ENCODE assay signal across 23 cellular contexts in the genomic region with DNA sequence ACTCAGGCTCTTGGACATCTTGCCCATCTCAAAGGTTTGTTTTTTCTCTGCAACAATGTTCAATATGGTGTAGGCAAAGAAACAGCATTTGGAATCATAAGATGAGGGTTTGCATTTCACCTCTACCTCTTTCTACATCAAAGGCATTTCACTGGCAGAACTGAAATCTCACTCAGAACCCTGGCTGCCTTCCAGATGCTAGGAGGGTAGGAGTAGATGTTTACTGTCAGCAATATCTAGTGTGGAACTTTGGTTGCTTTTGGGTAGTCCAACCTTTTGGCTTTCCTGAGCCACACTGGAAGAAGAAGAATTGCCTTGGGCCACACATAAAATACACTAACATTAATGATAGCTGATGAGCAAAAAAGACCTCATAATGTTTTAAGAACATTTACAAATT.
"Had no signal": no experiment of that assay in that cellular context is flagged by ENCODE, and none has a peak within 500 bp of the region (broad histone marks: within the 10 kb centered on the region; RNA-seq: fewer than 3 reads in every experiment).

No MANE protein-coding gene starts in this region.

- H3K79me2 ChIP-seq: hepatocyte had no signal

- H3K27me3 ChIP-seq: breast epithelium, esophagus squamous epithelium, hepatocyte, stomach had no signal

- FAIRE-seq: astrocyte, endothelial cell of umbilical vein, small intestine had no signal

- H3K4me3 Mint-ChIP-seq: activated CD4-positive, alpha-beta T cell treated with anti-CD3 and anti-CD28 coated beads, Interleukin-2, amount 10 ng/mL, durations not matched to agents 7 days and 5 days; activated CD8-positive, alpha-beta T cell treated with anti-CD3 and anti-CD28 coated beads, Interleukin-2, amount 10 ng/mL, durations not matched to agents 7 days and 5 days; activated T-cell treated with anti-CD3 and anti-CD28 coated beads, Interleukin-2, amount 50 U/mL, for 24 hours; mesothelial cell of epicardium; nephron progenitor cell had no signal

- H2AFZ ChIP-seq: hepatocyte had no signal

- H3K4me1 ChIP-seq: breast epithelium had no signal

- H3K36me3 ChIP-seq: breast epithelium, esophagus squamous epithelium, stomach had no signal

- H3K27ac Mint-ChIP-seq: activated CD4-positive, alpha-beta T cell treated with anti-CD3 and anti-CD28 coated beads, Interleukin-2, amount 10 ng/mL, durations not matched to agents 7 days and 5 days; activated CD8-positive, alpha-beta T cell treated with anti-CD3 and anti-CD28 coated beads, Interleukin-2, amount 10 ng/mL, durations not matched to agents 7 days and 5 days; activated T-cell treated with anti-CD3 and anti-CD28 coated beads, Interleukin-2, amount 50 U/mL, for 24 hours; activated T-helper 2 cell treated with anti-CD3 and anti-CD28 coated beads, Interferon-gamma antibody, Interleukin-2, Interleukin-4, amounts not matched to agents 10 μg/mL and 5 μg/mL and 100 μg/mL, durations not matched to agents 14 hours and 24 hours and 36 hours; progenitor cell of endocrine pancreas had no signal

- H3K36me3 Mint-ChIP-seq: mesothelial cell of epicardium had no signal

- H3K27me3 Mint-ChIP-seq: activated T-cell treated with anti-CD3 and anti-CD28 coated beads, Interleukin-2, amount 50 U/mL, for 24 hours had no signal

- ATAC-seq: activated CD4-positive, CD25-positive, alpha-beta regulatory T cell treated with anti-CD3 and anti-CD28 coated beads, Interleukin-2, amount 50 U/mL, for 24 hours; activated CD8-positive, alpha-beta T cell treated with anti-CD3 and anti-CD28 coated beads, Interleukin-2, amount 10 ng/mL, durations not matched to agents 7 days and 5 days had no signal

- H3K9me3 Mint-ChIP-seq: activated T-cell treated with anti-CD3 and anti-CD28 coated beads, Interleukin-2, amount 50 U/mL, for 24 hours; mesothelial cell of epicardium had no signal

- H3K4me2 ChIP-seq: hepatocyte had no signal

- H3K9me3 ChIP-seq: breast epithelium, esophagus squamous epithelium, stomach had no signal

- H3K4me1 Mint-ChIP-seq: activated CD4-positive, alpha-beta T cell treated with anti-CD3 and anti-CD28 coated beads, Interleukin-2, amount 10 ng/mL, durations not matched to agents 7 days and 5 days had no signal

- H3K4me3 ChIP-seq: breast epithelium, esophagus squamous epithelium, hepatocyte, lung, stomach had no signal

- DNase-seq: activated CD4-positive, alpha-beta T cell treated with anti-CD3 and anti-CD28 coated beads, Interleukin-2, amount 10 ng/mL, durations not matched to agents 7 days and 5 days; activated CD8-positive, alpha-beta T cell treated with anti-CD3 and anti-CD28 coated beads, Interleukin-2, amount 10 ng/mL, durations not matched to agents 7 days and 5 days; activated naive CD4-positive, alpha-beta T cell treated with anti-CD3 and anti-CD28 coated beads, Interleukin-2, amount 50 U/mL, for 16 hours; activated T-cell treated with anti-CD3 and anti-CD28 coated beads, Interleukin-2, amount 50 U/mL, for 24 hours; cortex of kidney; effector CD4-positive, alpha-beta T cell; esophagus squamous epithelium; nephron progenitor cell; small intestine; stimulated activated CD4-positive, alpha-beta T cell treated with anti-CD3 and anti-CD28 coated beads, Interleukin-15, amount 100 ng/mL, for 24 hours; stimulated activated CD4-positive, alpha-beta T cell treated with anti-CD3 and anti-CD28 coated beads, Interleukin-4, amount 100 ng/mL, for 1 hour; stomach; T-helper 1 cell; T-helper 9 cell had no signal

- H3K27ac ChIP-seq: breast epithelium, hepatocyte, stomach had no signal
